In the genomic region with DNA sequence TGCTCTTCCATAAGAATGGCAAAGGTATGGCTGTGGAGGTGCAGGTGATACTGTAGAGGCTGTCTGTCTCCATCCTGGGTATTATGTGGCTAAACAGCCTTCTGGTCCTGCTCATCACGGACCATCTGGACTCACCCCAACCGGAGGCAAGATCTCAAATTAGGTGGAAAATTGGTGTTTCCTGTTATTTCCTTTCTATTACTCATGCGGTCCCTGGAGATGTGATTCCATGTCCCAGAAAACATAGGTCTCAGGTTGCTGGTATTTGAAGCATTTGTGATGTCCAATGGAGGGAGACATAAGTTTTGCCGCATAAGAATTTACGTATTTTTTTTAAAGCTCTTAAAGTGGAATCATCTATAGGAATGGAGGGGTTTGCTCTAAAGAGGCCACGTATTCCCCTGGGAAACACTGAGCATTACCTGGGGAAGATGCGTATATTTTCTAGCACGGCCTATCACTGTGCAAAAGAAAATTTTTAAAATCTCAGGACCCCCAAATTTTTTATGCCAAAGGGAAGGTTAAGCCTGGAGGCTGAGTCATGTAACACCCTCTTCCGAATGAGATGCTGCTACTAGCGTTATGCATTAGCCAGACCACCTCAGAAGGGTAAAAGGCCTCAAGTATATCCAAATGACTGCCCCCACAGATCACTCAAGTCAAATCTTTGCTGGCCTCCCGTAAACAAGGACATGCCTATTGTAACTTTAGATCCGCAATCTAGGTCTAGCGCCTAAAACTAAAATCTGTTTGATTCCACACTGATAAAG, we compare ENCODE assay signal across 20 cellular contexts. TPM values are rescaled to one million over a fixed set of nuclear protein-coding genes. Genes with fewer than 3 reads are reported as not detected.
DNase-seq lines count a peak whose midpoint lies in the region; ATAC-seq and TF ChIP-seq lines count a peak whose summit lies in the region.
"Had no signal": no experiment of that assay in that cellular context is flagged by ENCODE, and none has a peak within 500 bp of the region (broad histone marks: within the 10 kb centered on the region; RNA-seq: fewer than 3 reads in every experiment).

No MANE protein-coding gene starts in this region.

- peaks cover 8% of the 10 kb centered on the region for H3K4me1 Mint-ChIP-seq in glutamatergic neuron (ENCODE audit: low read depth, unreplicated experiment)
- no peaks in the 10 kb centered on the region for H3K4me1 Mint-ChIP-seq in effector memory CD8-positive, alpha-beta T cell (ENCODE audit: low read depth in 2 of 2)
- H3K4me1 Mint-ChIP-seq: activated CD4-positive, alpha-beta T cell treated with anti-CD3 and anti-CD28 coated beads for 36 hours; immature natural killer cell had no signal

- H3K79me2 ChIP-seq in GM23248 (ENCODE audit: insufficient read depth), result no peaks in the 10 kb centered on the region

- H3K27ac Mint-ChIP-seq in glutamatergic neuron (ENCODE audit: unreplicated experiment), result peak overlapping the region; percentile 52
- no peak overlapping the region for H3K27ac Mint-ChIP-seq in effector memory CD8-positive, alpha-beta T cell
- H3K27ac Mint-ChIP-seq: activated CD4-positive, alpha-beta T cell treated with anti-CD3 and anti-CD28 coated beads for 36 hours; immature natural killer cell had no signal

- no peaks in the 10 kb centered on the region for H3K9me2 ChIP-seq in GM23248 (ENCODE audit: insufficient read depth)

- no peaks in the 10 kb centered on the region for H3K9me3 Mint-ChIP-seq in glutamatergic neuron (ENCODE audit: unreplicated experiment)
- no peaks in the 10 kb centered on the region for H3K9me3 Mint-ChIP-seq in effector memory CD8-positive, alpha-beta T cell
- H3K9me3 Mint-ChIP-seq: immature natural killer cell had no signal

- DNase-seq in DMS 273 (lab: John Stamatoyannopoulos, UW; ENCODE audit: unreplicated experiment) (peak; percentile 89), adipocyte (ENCODE audit: low read depth) (peak; percentile 45), glutamatergic neuron (no peak), suprapubic skin (ENCODE audit: low spot score in 2 of 2) (no peak), NCI-H1105 (lab: John Stamatoyannopoulos, UW) (no peak), GM23248 (no peak)
- DNase-seq in effector memory CD8-positive, alpha-beta T cell, result no peak
- DNase-seq: activated CD4-positive, alpha-beta T cell treated with anti-CD3 and anti-CD28 coated beads for 36 hours; activated CD8-positive, alpha-beta memory T cell treated with anti-CD3 and anti-CD28 coated beads, Interleukin-2, amount 50 U/mL, for 48 hours; activated naive CD4-positive, alpha-beta T cell; DMS79; immature natural killer cell; SHP77; testis had no signal

- no peak for ATAC-seq in effector memory CD8-positive, alpha-beta T cell (replicated peaks)
- ATAC-seq: activated CD4-positive, alpha-beta T cell treated with anti-CD3 and anti-CD28 coated beads for 36 hours; gastroesophageal sphincter had no signal

- TF ChIP-seq POLR2A in suprapubic skin (IDR thresholded peaks at IDR 0.05), result no peak

- H3K27ac ChIP-seq in suprapubic skin, result no peak overlapping the region
- H3K27ac ChIP-seq in GM23248, result no peak overlapping the region
- H3K27ac ChIP-seq: BLaER1 treated with 17β-estradiol and CSF1 and Interleukin-3, amounts not matched to agents 10 nM and 100 nM; gastroesophageal sphincter; testis had no signal

- no peaks in the 10 kb centered on the region for H3K36me3 Mint-ChIP-seq in glutamatergic neuron (ENCODE audit: unreplicated experiment)
- no peaks in the 10 kb centered on the region for H3K36me3 Mint-ChIP-seq in effector memory CD8-positive, alpha-beta T cell (ENCODE audit: insufficient read depth)
- H3K36me3 Mint-ChIP-seq: immature natural killer cell had no signal

- no peak for TF ChIP-seq CTCF in glutamatergic neuron (IDR thresholded peaks at IDR 0.05; ENCODE audit: partially characterized antibody, unreplicated experiment)
- TF ChIP-seq CTCF in suprapubic skin (IDR thresholded peaks at IDR 0.05), result no peak

- H3K4me3 ChIP-seq in adipocyte (ENCODE audit: low read length) (no peak overlapping the region), suprapubic skin (no peak overlapping the region), GM23248 (no peak overlapping the region)
- H3K4me3 ChIP-seq: BLaER1 treated with 17β-estradiol and CSF1 and Interleukin-3, amounts not matched to agents 10 nM and 100 nM; gastroesophageal sphincter; testis had no signal

- no peak overlapping the region for H2AFZ ChIP-seq in GM23248

- H3F3A ChIP-seq in GM23248 (ENCODE audit: insufficient read depth), result no peaks in the 10 kb centered on the region

- H3K36me3 ChIP-seq in adipocyte (ENCODE audit: control insufficient read depth, insufficient read depth, low read length, severe bottlenecking) (no peaks in the 10 kb centered on the region), suprapubic skin (no peaks in the 10 kb centered on the region), GM23248 (ENCODE audit: low read depth) (no peaks in the 10 kb centered on the region)
- H3K36me3 ChIP-seq: BLaER1 treated with 17β-estradiol and CSF1 and Interleukin-3, amounts not matched to agents 10 nM and 100 nM; gastroesophageal sphincter had no signal

- in situ Hi-C loops in GM23248 (cut with MboI), result no loop called here

- no peaks in the 10 kb centered on the region for H3K9me3 ChIP-seq in adipocyte (ENCODE audit: control insufficient read depth, low read length)
- H3K9me3 ChIP-seq in suprapubic skin, result no peaks in the 10 kb centered on the region
- H3K9me3 ChIP-seq in GM23248 (ENCODE audit: low read depth), result no peaks in the 10 kb centered on the region
- H3K9me3 ChIP-seq: BLaER1 treated with 17β-estradiol and CSF1 and Interleukin-3, amounts not matched to agents 10 nM and 100 nM; gastroesophageal sphincter; testis had no signal

- H3K9ac ChIP-seq in adipocyte (ENCODE audit: low read length) (no peak overlapping the region), GM23248 (no peak overlapping the region)
- H3K9ac ChIP-seq: BLaER1 treated with 17β-estradiol and CSF1 and Interleukin-3, amounts not matched to agents 10 nM and 100 nM had no signal

- H3K4me3 Mint-ChIP-seq in glutamatergic neuron (ENCODE audit: unreplicated experiment), result no peak overlapping the region
- H3K4me3 Mint-ChIP-seq in effector memory CD8-positive, alpha-beta T cell, result no peak overlapping the region
- H3K4me3 Mint-ChIP-seq: activated CD4-positive, alpha-beta T cell treated with anti-CD3 and anti-CD28 coated beads for 36 hours; immature natural killer cell had no signal

- H3K4me2 ChIP-seq in GM23248 (ENCODE audit: unreplicated experiment), result no peak overlapping the region
- H3K4me2 ChIP-seq: BLaER1 treated with 17β-estradiol and CSF1 and Interleukin-3, amounts not matched to agents 10 nM and 100 nM had no signal

- 92% methylated on average over 13 of the region's 13 CpGs for WGBS in suprapubic skin
- 79 to 82% methylated on average over 13 of the region's 13 CpGs for WGBS in GM23248 (ENCODE audit: low coverage in 1 of 2, low lambda C conversion rate in 2 of 2, missing lambda C conversion rate in 2 of 2), 2 experiments

- H3K4me1 ChIP-seq in adipocyte (ENCODE audit: control insufficient read depth, insufficient read depth, low read length) (no peaks in the 10 kb centered on the region), suprapubic skin (no peaks in the 10 kb centered on the region), GM23248 (ENCODE audit: insufficient read depth) (no peaks in the 10 kb centered on the region)
- H3K4me1 ChIP-seq: BLaER1 treated with 17β-estradiol and CSF1 and Interleukin-3, amounts not matched to agents 10 nM and 100 nM; gastroesophageal sphincter; testis had no signal

- peaks cover 3% of the 10 kb centered on the region for H3K27me3 Mint-ChIP-seq in glutamatergic neuron (ENCODE audit: unreplicated experiment)
- peaks cover 27 to 35% of the 10 kb centered on the region in 2 donors for H3K27me3 Mint-ChIP-seq in effector memory CD8-positive, alpha-beta T cell

- TF ChIP-seq RAD21 in Ishikawa (IDR thresholded peaks at IDR 0.05; ENCODE audit: low read depth), result no peak

- no peak for TF ChIP-seq EP300 in Ishikawa (IDR thresholded peaks at IDR 0.05; ENCODE audit: borderline replicate concordance)
- no peak for TF ChIP-seq EP300 in suprapubic skin (IDR thresholded peaks at IDR 0.05)

- H4K20me1 ChIP-seq in GM23248 (ENCODE audit: insufficient read depth), result no peaks in the 10 kb centered on the region
- H4K20me1 ChIP-seq: BLaER1 treated with 17β-estradiol and CSF1 and Interleukin-3, amounts not matched to agents 10 nM and 100 nM had no signal

- no peaks in the 10 kb centered on the region for H3K27me3 ChIP-seq in adipocyte (replicated peaks; ENCODE audit: control insufficient read depth, insufficient read depth, low read length)
- no peaks in the 10 kb centered on the region for H3K27me3 ChIP-seq in suprapubic skin
- no peaks in the 10 kb centered on the region for H3K27me3 ChIP-seq in GM23248 (replicated peaks; ENCODE audit: insufficient read depth)
- H3K27me3 ChIP-seq: BLaER1 treated with 17β-estradiol and CSF1 and Interleukin-3, amounts not matched to agents 10 nM and 100 nM; gastroesophageal sphincter; testis had no signal

TF ChIP-seq in Ishikawa, 13 proteins besides CTCF, POLR2A, EP300 and RAD21:
- TF ChIP-seq REST (IDR thresholded peaks at IDR 0.05; ENCODE audit: low read depth) (no peak), TEAD4 (IDR thresholded peaks at IDR 0.05) (0 out of 2 replicates have a peak, but pooled peaks have one; percentile 23)

RNA-seq across cellular contexts. Expression of gene PBOV1, which starts 22.4 kb away (rescaled TPM):
- total RNA-seq in glutamatergic neuron (ENCODE audit: unreplicated experiment), result not detected
- not detected for total RNA-seq in suprapubic skin
- total RNA-seq in GM23248 (2014; rRNA removed; shearing (Covaris generic)), result not detected in 2 replicates
- polyA plus RNA-seq in GM23248 (2016; fragmentation: Nextera tagmentation; extraction: Ambion mirVana), result not detected in 2 replicates
- total RNA-seq: activated CD4-positive, alpha-beta T cell treated with anti-CD3 and anti-CD28 coated beads for 36 hours; gastroesophageal sphincter; MCF 10A; T-helper 2 cell treated with Interferon-gamma antibody and Interleukin-4, amounts not matched to agents 100 ng/mL and 5 ng/mL, for 36 hours; testis had no signal
- polyA plus RNA-seq: immature natural killer cell, neural cell had no signal

Comparison
In these comparisons a context has a peak if more than half of its experiments do, and no peak if none do; other contexts are left out.
1. DNase-seq: peak in DMS 273 (single experiment) and adipocyte (single experiment); none in glutamatergic neuron (single experiment), suprapubic skin (0 of 2), effector memory CD8-positive, alpha-beta T cell (0 of 3), NCI-H1105 (single experiment) and GM23248 (single experiment).